Comparison of ENCODE assay signal across 20 cellular contexts in genomic region chr16:59848314-59848713, GRCh38.
A peak's percentile ranks its signal among the peaks of the same experiment; 100 is the strongest.
DNase-seq lines count a peak whose midpoint lies in the region; ATAC-seq and TF ChIP-seq lines count a peak whose summit lies in the region.
"Had no signal": no experiment of that assay in that cellular context is flagged by ENCODE, and none has a peak within 500 bp of the region (broad histone marks: within the 10 kb centered on the region; RNA-seq: fewer than 3 reads in every experiment).

No MANE protein-coding gene starts in this region.

- no peak overlapping the region for H3K9ac ChIP-seq in fibroblast of lung (ENCODE audit: insufficient read depth, low read length)
- H3K9ac ChIP-seq: BLaER1 had no signal

- in situ Hi-C loops in SK-MEL-5 (cut with HindIII; ENCODE audit: low pct_unique_long_range_greater_than_20kb, low sequenced_read_pairs), result no loop called here

- DNase-seq in SK-MEL-5 (ENCODE audit: low read depth, low spot score) (peak; percentile 25), fibroblast of lung (ENCODE audit: low read depth in 2 of 2) (peak; percentile 28 to 48), mucosa of gallbladder (ENCODE audit: low spot score) (peak; percentile 30), GM10248 (ENCODE audit: extremely low spot score) (no peak), NCI-H187 (lab: John Stamatoyannopoulos, UW) (no peak), heart right ventricle (no peak), A673 (ENCODE audit: low spot score) (no peak)
- DNase-seq: activated CD4-positive, alpha-beta T cell treated with anti-CD3 and anti-CD28 coated beads for 4 hours; NCI-H1417; NCI-H524 treated with DMSO at 0.1 percent for 48 hours; stimulated activated CD4-positive, alpha-beta T cell treated with anti-CD3 and anti-CD28 coated beads, Interleukin-2, amount 100 ng/mL, for 48 hours; stimulated activated naive CD4-positive, alpha-beta T cell treated with Interleukin-2 at 50 U/mL for 16 hours; transverse colon had no signal

- no peak overlapping the region for H2AFZ ChIP-seq in fibroblast of lung (ENCODE audit: low read length)

- H3K4me2 ChIP-seq in fibroblast of lung (ENCODE audit: extremely low read depth, insufficient read depth, low read length), result no peak overlapping the region
- H3K4me2 ChIP-seq: BLaER1, smooth muscle cell had no signal

- H3K4me3 ChIP-seq in fibroblast of lung (replicated peaks in 1 of 4; ENCODE audit: control extremely low read depth in 1 of 4, insufficient read depth in 1 of 4, low read depth in 3 of 4, low read length in 4 of 4) (no peak overlapping the region), heart right ventricle (no peak overlapping the region), A673 (ENCODE audit: low read depth, low read length, poor library complexity, severe bottlenecking) (no peak overlapping the region)
- H3K4me3 ChIP-seq: BLaER1, breast epithelium, gastroesophageal sphincter, prostate gland, smooth muscle cell, transverse colon had no signal

- no peak for ATAC-seq in heart right ventricle
- ATAC-seq: gastroesophageal sphincter, HepG2, left lobe of liver had no signal

- intact Hi-C loops in heart right ventricle (cut with DNase I) (no loop called here), A673 (cut with micrococcal nuclease; ENCODE audit: unreplicated experiment) (no loop called here)

- H3K36me3 ChIP-seq in fibroblast of lung (ENCODE audit: control insufficient read depth, insufficient read depth, low read length) (no peaks in the 10 kb centered on the region), heart right ventricle (no peaks in the 10 kb centered on the region), A673 (ENCODE audit: insufficient read depth, low read length, poor library complexity, severe bottlenecking) (no peaks in the 10 kb centered on the region)
- H3K36me3 ChIP-seq: BLaER1, breast epithelium, gastroesophageal sphincter, prostate gland, transverse colon had no signal

- H3K27ac ChIP-seq in fibroblast of lung (ENCODE audit: insufficient read depth, low read length) (no peak overlapping the region), heart right ventricle (no peak overlapping the region), A673 (ENCODE audit: low read depth, low read length, poor library complexity, severe bottlenecking) (no peak overlapping the region)
- H3K27ac ChIP-seq: BLaER1, breast epithelium, gastroesophageal sphincter, prostate gland, transverse colon had no signal

- POLR2A ChIA-PET in GM10248 (lab: Yijun Ruan, JAX) (no interaction called here), A673 (lab: Charles Lee; ENCODE audit: low non-redundant PET) (no interaction called here)

- BruUV-seq in A673 (replicated peaks; lab: Mats Ljungman, UMichigan), result no TSS peak

- H3K4me1 ChIP-seq in fibroblast of lung (ENCODE audit: control insufficient read depth, extremely low read depth, insufficient read depth, low read length) (no peaks in the 10 kb centered on the region), heart right ventricle (no peaks in the 10 kb centered on the region), A673 (ENCODE audit: insufficient read depth, low read length, poor library complexity, severe bottlenecking) (no peaks in the 10 kb centered on the region)
- H3K4me1 ChIP-seq: BLaER1, breast epithelium, prostate gland, transverse colon had no signal

- TF ChIP-seq CTCF in fibroblast of lung (conservative IDR thresholded peaks at IDR 0.05 in 1 of 2, IDR thresholded peaks at IDR 0.05 in 1 of 2; ENCODE audit: low read depth in 1 of 2, low read length in 2 of 2) (no peak), GM10248 (IDR thresholded peaks at IDR 0.05; ENCODE audit: control extremely low read depth, extremely low read depth, low read depth, missing control alignments) (no peak), heart right ventricle (IDR thresholded peaks at IDR 0.05) (no peak), A673 (conservative IDR thresholded peaks at IDR 0.05; ENCODE audit: low read depth, low read length) (no peak)

- H3K27me3 ChIP-seq in fibroblast of lung (ENCODE audit: control insufficient read depth, insufficient read depth, low read length), result no peaks in the 10 kb centered on the region
- H3K27me3 ChIP-seq in heart right ventricle, result no peaks in the 10 kb centered on the region
- no peaks in the 10 kb centered on the region for H3K27me3 ChIP-seq in A673 (replicated peaks; ENCODE audit: insufficient read depth, low read depth, low read length, poor library complexity)
- H3K27me3 ChIP-seq: BLaER1, breast epithelium, gastroesophageal sphincter, transverse colon had no signal

- H4K20me1 ChIP-seq in fibroblast of lung (ENCODE audit: control insufficient read depth, extremely low read depth, insufficient read depth, low read length), result no peaks in the 10 kb centered on the region
- H4K20me1 ChIP-seq: BLaER1 had no signal

- CTCF ChIA-PET in GM10248 (lab: Yijun Ruan, JAX), result no interaction called here
- CTCF ChIA-PET in A673 (lab: Charles Lee), result no interaction called here

- H3K79me2 ChIP-seq in fibroblast of lung (ENCODE audit: control insufficient read depth, insufficient read depth, low read length), result no peaks in the 10 kb centered on the region

- H3K9me3 ChIP-seq in fibroblast of lung (ENCODE audit: control insufficient read depth, insufficient read depth, low read depth, low read length) (no peaks in the 10 kb centered on the region), heart right ventricle (peaks cover 0 to 16% (median 3%) of the 10 kb centered on the region in 11 donors), A673 (ENCODE audit: low read depth, low read length, poor library complexity, severe bottlenecking) (no peaks in the 10 kb centered on the region)
- H3K9me3 ChIP-seq: gastroesophageal sphincter, prostate gland, transverse colon had no signal

Comparison
In these comparisons a context has a peak if more than half of its experiments do, and no peak if none do; other contexts are left out.
1. DNase-seq: peak in SK-MEL-5 (single experiment), fibroblast of lung (2 of 2) and mucosa of gallbladder (single experiment); none in GM10248 (single experiment), NCI-H187 (0 of 2), heart right ventricle (0 of 2) and A673 (single experiment).